Comparison of ENCODE assay signal across 1 cellular context in the genomic region with DNA sequence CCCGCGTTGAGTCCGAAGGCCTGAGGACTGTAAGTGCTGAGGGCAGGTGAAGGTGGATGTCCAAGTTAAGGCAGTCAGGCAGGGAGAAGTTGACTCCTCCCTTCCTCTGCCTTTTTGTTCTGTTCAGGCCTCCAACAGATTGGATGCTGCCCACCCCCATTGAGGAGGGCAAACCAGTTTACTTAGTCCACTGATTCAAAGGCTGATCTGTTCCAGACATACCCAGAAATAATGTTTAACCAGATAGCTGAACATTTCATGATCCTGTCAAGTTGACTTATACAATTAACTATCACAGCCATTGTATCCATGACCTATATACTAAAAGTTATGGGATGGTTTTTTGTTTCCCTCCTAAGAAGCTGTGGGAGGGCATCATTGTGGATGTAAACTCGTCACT.
TF ChIP-seq lines count a peak whose summit lies in the region.

No MANE protein-coding gene starts in this region.

TF ChIP-seq in IMR-90, 13 proteins besides CTCF, POLR2A, EP300 and RAD21:
- TF ChIP-seq, protein P1, sequence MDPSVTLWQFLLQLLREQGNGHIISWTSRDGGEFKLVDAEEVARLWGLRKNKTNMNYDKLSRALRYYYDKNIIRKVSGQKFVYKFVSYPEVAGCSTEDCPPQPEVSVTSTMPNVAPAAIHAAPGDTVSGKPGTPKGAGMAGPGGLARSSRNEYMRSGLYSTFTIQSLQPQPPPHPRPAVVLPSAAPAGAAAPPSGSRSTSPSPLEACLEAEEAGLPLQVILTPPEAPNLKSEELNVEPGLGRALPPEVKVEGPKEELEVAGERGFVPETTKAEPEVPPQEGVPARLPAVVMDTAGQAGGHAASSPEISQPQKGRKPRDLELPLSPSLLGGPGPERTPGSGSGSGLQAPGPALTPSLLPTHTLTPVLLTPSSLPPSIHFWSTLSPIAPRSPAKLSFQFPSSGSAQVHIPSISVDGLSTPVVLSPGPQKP (IDR thresholded peaks at IDR 0.05; ENCODE audit: borderline replicate concordance, low read depth, low read length) = no peak
- TF ChIP-seq RCOR1 (IDR thresholded peaks at IDR 0.05; ENCODE audit: insufficient replicate concordance, low read length) = no peak
- TF ChIP-seq NFE2L2 (IDR thresholded peaks at IDR 0.05; ENCODE audit: low read depth, low read length) = no peak
- no peak for TF ChIP-seq CEBPB (IDR thresholded peaks at IDR 0.05; ENCODE audit: low read depth, low read length)
- no peak for TF ChIP-seq FOS (IDR thresholded peaks at IDR 0.05; ENCODE audit: low read depth, low read length)
